Comparison of ENCODE assay signal across 1 cellular context in the genomic region with DNA sequence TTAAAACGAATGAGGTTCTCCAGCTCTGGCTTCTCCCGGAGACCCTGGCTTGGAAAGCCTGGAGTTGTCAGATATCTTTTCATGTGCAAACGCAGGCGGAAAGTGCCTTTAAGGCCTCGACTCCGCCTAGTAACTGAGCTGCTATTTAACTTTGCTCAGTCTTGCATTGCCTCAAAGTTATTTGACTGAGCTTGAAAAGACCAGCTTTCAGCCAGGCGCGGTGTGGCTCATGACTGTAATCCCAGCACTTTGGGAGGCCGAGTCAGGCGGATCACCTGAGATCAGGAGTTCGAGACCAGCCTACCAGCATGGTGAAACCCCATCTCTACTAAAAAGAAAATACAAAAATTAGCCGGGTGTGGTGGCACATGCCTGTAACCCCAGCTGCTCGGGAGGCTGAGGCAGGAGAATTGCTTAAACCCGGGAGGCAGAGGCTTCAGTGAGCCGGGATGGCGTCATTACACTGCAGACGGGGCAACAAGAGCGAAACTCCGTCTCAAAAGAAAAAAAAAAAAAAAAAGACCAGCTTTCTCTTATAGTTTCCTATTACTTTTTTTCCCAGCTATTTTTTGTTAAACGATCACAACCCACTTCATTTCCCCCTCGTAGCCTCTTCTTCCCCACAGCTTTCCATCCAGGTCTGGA.
TF ChIP-seq lines count a peak whose summit lies in the region.

No MANE protein-coding gene starts in this region.

TF ChIP-seq in HepG2, 621 proteins besides CTCF, POLR2A, EP300 and RAD21 (continued from another document and continues in another):
- TF ChIP-seq ZNF382 (CRISPR knock-in tag; IDR thresholded peaks at IDR 0.05; ENCODE audit: borderline replicate concordance), result no peak
- TF ChIP-seq, protein P1, sequence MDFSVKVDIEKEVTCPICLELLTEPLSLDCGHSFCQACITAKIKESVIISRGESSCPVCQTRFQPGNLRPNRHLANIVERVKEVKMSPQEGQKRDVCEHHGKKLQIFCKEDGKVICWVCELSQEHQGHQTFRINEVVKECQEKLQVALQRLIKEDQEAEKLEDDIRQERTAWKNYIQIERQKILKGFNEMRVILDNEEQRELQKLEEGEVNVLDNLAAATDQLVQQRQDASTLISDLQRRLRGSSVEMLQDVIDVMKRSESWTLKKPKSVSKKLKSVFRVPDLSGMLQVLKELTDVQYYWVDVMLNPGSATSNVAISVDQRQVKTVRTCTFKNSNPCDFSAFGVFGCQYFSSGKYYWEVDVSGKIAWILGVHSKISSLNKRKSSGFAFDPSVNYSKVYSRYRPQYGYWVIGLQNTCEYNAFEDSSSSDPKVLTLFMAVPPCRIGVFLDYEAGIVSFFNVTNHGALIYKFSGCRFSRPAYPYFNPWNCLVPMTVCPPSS (IDR thresholded peaks at IDR 0.05), result no peak
- TF ChIP-seq CREB1 (IDR thresholded peaks at IDR 0.05), result no peak
- TF ChIP-seq CREB1 (CRISPR knock-in tag; IDR thresholded peaks at IDR 0.05), result no peak; the same call in 1 of the 2 replicates
- no peak for TF ChIP-seq PLRG1 (conservative IDR thresholded peaks at IDR 0.05)
- TF ChIP-seq EED (CRISPR knock-in tag; IDR thresholded peaks at IDR 0.05), result no peak
- no peak for TF ChIP-seq RBAK (CRISPR knock-in tag; IDR thresholded peaks at IDR 0.05)
- TF ChIP-seq ZNF292 (CRISPR knock-in tag; IDR thresholded peaks at IDR 0.05; ENCODE audit: borderline replicate concordance, low read depth), result peak; percentile 37; the same call in 1 of the 2 replicates
- TF ChIP-seq, protein P2, sequence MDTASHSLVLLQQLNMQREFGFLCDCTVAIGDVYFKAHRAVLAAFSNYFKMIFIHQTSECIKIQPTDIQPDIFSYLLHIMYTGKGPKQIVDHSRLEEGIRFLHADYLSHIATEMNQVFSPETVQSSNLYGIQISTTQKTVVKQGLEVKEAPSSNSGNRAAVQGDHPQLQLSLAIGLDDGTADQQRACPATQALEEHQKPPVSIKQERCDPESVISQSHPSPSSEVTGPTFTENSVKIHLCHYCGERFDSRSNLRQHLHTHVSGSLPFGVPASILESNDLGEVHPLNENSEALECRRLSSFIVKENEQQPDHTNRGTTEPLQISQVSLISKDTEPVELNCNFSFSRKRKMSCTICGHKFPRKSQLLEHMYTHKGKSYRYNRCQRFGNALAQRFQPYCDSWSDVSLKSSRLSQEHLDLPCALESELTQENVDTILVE (CRISPR knock-in tag; IDR thresholded peaks at IDR 0.05), result no peak
- TF ChIP-seq ZNF432 (CRISPR knock-in tag; IDR thresholded peaks at IDR 0.05; ENCODE audit: borderline replicate concordance), result no peak
- no peak for TF ChIP-seq ONECUT2 (CRISPR knock-in tag; IDR thresholded peaks at IDR 0.05)
- TF ChIP-seq SMARCE1 (IDR thresholded peaks at IDR 0.05; ENCODE audit: borderline replicate concordance), result no peak
- TF ChIP-seq RBFOX2 (IDR thresholded peaks at IDR 0.05; ENCODE audit: low read depth, low read length), result no peak
- TF ChIP-seq, protein P3, sequence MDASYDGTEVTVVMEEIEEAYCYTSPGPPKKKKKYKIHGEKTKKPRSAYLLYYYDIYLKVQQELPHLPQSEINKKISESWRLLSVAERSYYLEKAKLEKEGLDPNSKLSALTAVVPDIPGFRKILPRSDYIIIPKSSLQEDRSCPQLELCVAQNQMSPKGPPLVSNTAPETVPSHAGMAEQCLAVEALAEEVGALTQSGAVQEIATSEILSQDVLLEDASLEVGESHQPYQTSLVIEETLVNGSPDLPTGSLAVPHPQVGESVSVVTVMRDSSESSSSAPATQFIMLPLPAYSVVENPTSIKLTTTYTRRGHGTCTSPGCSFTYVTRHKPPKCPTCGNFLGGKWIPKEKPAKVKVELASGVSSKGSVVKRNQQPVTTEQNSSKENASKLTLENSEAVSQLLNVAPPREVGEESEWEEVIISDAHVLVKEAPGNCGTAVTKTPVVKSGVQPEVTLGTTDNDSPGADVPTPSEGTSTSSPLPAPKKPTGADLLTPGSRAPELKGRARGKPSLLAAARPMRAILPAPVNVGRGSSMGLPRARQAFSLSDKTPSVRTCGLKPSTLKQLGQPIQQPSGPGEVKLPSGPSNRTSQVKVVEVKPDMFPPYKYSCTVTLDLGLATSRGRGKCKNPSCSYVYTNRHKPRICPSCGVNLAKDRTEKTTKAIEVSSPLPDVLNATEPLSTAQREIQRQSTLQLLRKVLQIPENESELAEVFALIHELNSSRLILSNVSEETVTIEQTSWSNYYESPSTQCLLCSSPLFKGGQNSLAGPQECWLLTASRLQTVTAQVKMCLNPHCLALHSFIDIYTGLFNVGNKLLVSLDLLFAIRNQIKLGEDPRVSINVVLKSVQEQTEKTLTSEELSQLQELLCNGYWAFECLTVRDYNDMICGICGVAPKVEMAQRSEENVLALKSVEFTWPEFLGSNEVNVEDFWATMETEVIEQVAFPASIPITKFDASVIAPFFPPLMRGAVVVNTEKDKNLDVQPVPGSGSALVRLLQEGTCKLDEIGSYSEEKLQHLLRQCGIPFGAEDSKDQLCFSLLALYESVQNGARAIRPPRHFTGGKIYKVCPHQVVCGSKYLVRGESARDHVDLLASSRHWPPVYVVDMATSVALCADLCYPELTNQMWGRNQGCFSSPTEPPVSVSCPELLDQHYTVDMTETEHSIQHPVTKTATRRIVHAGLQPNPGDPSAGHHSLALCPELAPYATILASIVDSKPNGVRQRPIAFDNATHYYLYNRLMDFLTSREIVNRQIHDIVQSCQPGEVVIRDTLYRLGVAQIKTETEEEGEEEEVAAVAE (CRISPR knock-in tag; IDR thresholded peaks at IDR 0.05; ENCODE audit: borderline replicate concordance), result no peak
- 0 out of 2 replicates have a peak, but pooled peaks have one; percentile 48 for TF ChIP-seq KMT2B (CRISPR knock-in tag; IDR thresholded peaks at IDR 0.05)
- TF ChIP-seq JUN (CRISPR knock-in tag; IDR thresholded peaks at IDR 0.05), result no peak
- TF ChIP-seq ZNF615 (CRISPR knock-in tag; IDR thresholded peaks at IDR 0.05; ENCODE audit: borderline replicate concordance), result no peak
- no peak for TF ChIP-seq ZSCAN31 (CRISPR knock-in tag; IDR thresholded peaks at IDR 0.05; ENCODE audit: low read depth)
- TF ChIP-seq, protein P4, sequence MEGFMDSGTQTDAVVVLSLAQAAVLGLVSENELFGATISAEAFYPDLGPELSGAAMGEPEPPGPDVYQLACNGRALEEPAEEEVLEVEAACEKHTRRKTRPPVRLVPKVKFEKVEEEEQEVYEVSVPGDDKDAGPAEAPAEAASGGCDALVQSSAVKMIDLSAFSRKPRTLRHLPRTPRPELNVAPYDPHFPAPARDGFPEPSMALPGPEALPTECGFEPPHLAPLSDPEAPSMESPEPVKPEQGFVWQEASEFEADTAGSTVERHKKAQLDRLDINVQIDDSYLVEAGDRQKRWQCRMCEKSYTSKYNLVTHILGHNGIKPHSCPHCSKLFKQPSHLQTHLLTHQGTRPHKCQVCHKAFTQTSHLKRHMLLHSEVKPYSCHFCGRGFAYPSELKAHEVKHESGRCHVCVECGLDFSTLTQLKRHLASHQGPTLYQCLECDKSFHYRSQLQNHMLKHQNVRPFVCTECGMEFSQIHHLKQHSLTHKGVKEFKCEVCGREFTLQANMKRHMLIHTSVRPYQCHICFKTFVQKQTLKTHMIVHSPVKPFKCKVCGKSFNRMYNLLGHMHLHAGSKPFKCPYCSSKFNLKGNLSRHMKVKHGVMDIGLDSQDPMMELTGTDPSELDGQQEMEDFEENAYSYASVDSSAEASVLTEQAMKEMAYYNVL (CRISPR knock-in tag; IDR thresholded peaks at IDR 0.05; ENCODE audit: borderline replicate concordance), result peak; percentile 31; the same call in 1 of the 2 replicates
- TF ChIP-seq, protein P5, sequence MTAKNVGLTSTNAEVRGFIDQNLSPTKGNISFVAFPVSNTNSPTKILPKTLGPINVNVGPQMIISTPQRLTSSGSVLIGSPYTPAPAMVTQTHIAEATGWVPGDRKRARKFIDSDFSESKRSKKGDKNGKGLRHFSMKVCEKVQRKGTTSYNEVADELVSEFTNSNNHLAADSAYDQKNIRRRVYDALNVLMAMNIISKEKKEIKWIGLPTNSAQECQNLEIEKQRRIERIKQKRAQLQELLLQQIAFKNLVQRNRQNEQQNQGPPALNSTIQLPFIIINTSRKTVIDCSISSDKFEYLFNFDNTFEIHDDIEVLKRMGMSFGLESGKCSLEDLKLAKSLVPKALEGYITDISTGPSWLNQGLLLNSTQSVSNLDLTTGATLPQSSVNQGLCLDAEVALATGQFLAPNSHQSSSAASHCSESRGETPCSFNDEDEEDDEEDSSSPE (CRISPR knock-in tag; IDR thresholded peaks at IDR 0.05), result peak; percentile 36; the same call in 1 of the 2 replicates
- TF ChIP-seq YY1 (IDR thresholded peaks at IDR 0.05; ENCODE audit: insufficient read depth, insufficient replicate concordance, low read depth, low read length), result no peak
- TF ChIP-seq PAX8 (CRISPR knock-in tag; IDR thresholded peaks at IDR 0.05; ENCODE audit: borderline replicate concordance), result no peak
- no peak for TF ChIP-seq ZNF17 (CRISPR knock-in tag; IDR thresholded peaks at IDR 0.05)
- 0 out of 2 replicates have a peak, but pooled peaks have one; percentile 26 for TF ChIP-seq CREM (IDR thresholded peaks at IDR 0.05)
- no peak for TF ChIP-seq CREM (CRISPR knock-in tag; IDR thresholded peaks at IDR 0.05)
- no peak for TF ChIP-seq KDM5A (IDR thresholded peaks at IDR 0.05; ENCODE audit: borderline replicate concordance, low read length)
- 0 out of 4 replicates have a peak, but pooled peaks of 1 of the 2 experiments have one; percentile 48 for TF ChIP-seq KLF16 (CRISPR knock-in tag; IDR thresholded peaks at IDR 0.05)
- TF ChIP-seq ETV5 (CRISPR knock-in tag; IDR thresholded peaks at IDR 0.05; ENCODE audit: borderline replicate concordance), result no peak
- no peak for TF ChIP-seq ZNF788 (CRISPR knock-in tag; IDR thresholded peaks at IDR 0.05; ENCODE audit: borderline replicate concordance)
- peak; percentile 81; the same call in 1 of the 2 replicates for TF ChIP-seq ZMYM3 (CRISPR knock-in tag; IDR thresholded peaks at IDR 0.05)
- TF ChIP-seq FOXA3 (CRISPR knock-in tag; IDR thresholded peaks at IDR 0.05), result peak; percentile 21; the same call in 1 of the 2 replicates
- 0 out of 2 replicates have a peak, but pooled peaks have one; percentile 30 for TF ChIP-seq KDM3A (CRISPR knock-in tag; IDR thresholded peaks at IDR 0.05; ENCODE audit: low read depth)
- TF ChIP-seq SMYD3 (CRISPR knock-in tag; IDR thresholded peaks at IDR 0.05), result no peak
- TF ChIP-seq, protein P6, sequence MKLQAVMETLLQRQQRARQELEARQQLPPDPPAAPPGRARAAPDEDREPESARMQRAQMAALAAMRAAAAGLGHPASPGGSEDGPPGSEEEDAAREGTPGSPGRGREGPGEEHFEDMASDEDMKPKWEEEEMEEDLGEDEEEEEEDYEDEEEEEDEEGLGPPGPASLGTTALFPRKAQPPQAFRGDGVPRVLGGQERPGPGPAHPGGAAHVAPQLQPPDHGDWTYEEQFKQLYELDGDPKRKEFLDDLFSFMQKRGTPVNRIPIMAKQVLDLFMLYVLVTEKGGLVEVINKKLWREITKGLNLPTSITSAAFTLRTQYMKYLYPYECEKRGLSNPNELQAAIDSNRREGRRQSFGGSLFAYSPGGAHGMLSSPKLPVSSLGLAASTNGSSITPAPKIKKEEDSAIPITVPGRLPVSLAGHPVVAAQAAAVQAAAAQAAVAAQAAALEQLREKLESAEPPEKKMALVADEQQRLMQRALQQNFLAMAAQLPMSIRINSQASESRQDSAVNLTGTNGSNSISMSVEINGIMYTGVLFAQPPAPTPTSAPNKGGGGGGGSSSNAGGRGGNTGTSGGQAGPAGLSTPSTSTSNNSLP (IDR thresholded peaks at IDR 0.05; ENCODE audit: low read depth, low read length), result no peak
- TF ChIP-seq, protein P7, sequence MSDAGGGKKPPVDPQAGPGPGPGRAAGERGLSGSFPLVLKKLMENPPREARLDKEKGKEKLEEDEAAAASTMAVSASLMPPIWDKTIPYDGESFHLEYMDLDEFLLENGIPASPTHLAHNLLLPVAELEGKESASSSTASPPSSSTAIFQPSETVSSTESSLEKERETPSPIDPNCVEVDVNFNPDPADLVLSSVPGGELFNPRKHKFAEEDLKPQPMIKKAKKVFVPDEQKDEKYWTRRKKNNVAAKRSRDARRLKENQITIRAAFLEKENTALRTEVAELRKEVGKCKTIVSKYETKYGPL (CRISPR knock-in tag; IDR thresholded peaks at IDR 0.05), result no peak
- no peak for TF ChIP-seq ATRX (CRISPR knock-in tag; IDR thresholded peaks at IDR 0.05; ENCODE audit: borderline replicate concordance)
- TF ChIP-seq ZNF33B (CRISPR knock-in tag; IDR thresholded peaks at IDR 0.05), result no peak; the same call in 1 of the 2 replicates
- no peak for TF ChIP-seq XRCC5 (optimal IDR thresholded peaks at IDR 0.05; ENCODE audit: low read length)
- no peak for TF ChIP-seq CC2D1A (CRISPR knock-in tag; IDR thresholded peaks at IDR 0.05)
- TF ChIP-seq REXO4 (CRISPR knock-in tag; IDR thresholded peaks at IDR 0.05; ENCODE audit: borderline replicate concordance), result no peak
- TF ChIP-seq ZBTB20 (CRISPR knock-in tag; IDR thresholded peaks at IDR 0.05; ENCODE audit: borderline replicate concordance, low read depth), result no peak
- TF ChIP-seq AGO1 (IDR thresholded peaks at IDR 0.05; ENCODE audit: low read depth, low read length, poor library complexity, severe bottlenecking), result no peak
- TF ChIP-seq, protein P8, sequence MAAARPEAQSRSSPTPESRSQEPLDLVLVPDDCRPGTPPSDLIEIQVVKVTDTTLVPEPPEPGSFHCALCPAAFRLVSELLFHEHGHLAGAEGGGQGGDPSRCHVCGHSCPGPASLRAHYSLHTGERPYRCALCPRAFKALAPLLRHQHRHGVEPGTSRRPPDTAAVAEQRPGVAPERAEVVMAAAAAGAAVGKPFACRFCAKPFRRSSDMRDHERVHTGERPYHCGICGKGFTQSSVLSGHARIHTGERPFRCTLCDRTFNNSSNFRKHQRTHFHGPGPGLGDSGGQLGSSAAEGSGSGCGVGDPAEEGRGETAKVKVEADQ (CRISPR knock-in tag; IDR thresholded peaks at IDR 0.05; ENCODE audit: borderline replicate concordance), result no peak
- TF ChIP-seq TAF1 (CRISPR knock-in tag; IDR thresholded peaks at IDR 0.05), result 0 out of 2 replicates have a peak, but pooled peaks have one; percentile 17
- TF ChIP-seq CBX2 (IDR thresholded peaks at IDR 0.05; ENCODE audit: low read depth, low read length), result no peak
- 0 out of 2 replicates have a peak, but pooled peaks have one; percentile 73 for TF ChIP-seq CBX2 (CRISPR knock-in tag; IDR thresholded peaks at IDR 0.05; ENCODE audit: low read depth)
- 0 out of 2 replicates have a peak, but pooled peaks have one; percentile 43 for TF ChIP-seq MXD4 (CRISPR knock-in tag; IDR thresholded peaks at IDR 0.05)
- TF ChIP-seq ZMYM2 (CRISPR knock-in tag; IDR thresholded peaks at IDR 0.05), result peak; percentile 90
- TF ChIP-seq ZNF446 (CRISPR knock-in tag; IDR thresholded peaks at IDR 0.05), result no peak
- peak; percentile 48 for TF ChIP-seq CEBPG (CRISPR knock-in tag; IDR thresholded peaks at IDR 0.05)
- no peak for TF ChIP-seq ELF1 (CRISPR knock-in tag; IDR thresholded peaks at IDR 0.05)
- peak; percentile 33; the same call in 1 of the 2 replicates for TF ChIP-seq POGZ (CRISPR knock-in tag; IDR thresholded peaks at IDR 0.05)
- TF ChIP-seq MAFF (IDR thresholded peaks at IDR 0.05; ENCODE audit: low read depth, low read length), result no peak
- no peak for TF ChIP-seq SCMH1 (CRISPR knock-in tag; IDR thresholded peaks at IDR 0.05; ENCODE audit: borderline replicate concordance)
- no peak for TF ChIP-seq ZNF552 (CRISPR knock-in tag; IDR thresholded peaks at IDR 0.05; ENCODE audit: borderline replicate concordance)
- TF ChIP-seq MED13 (CRISPR knock-in tag; IDR thresholded peaks at IDR 0.05), result no peak
- TF ChIP-seq CCDC6 (CRISPR knock-in tag; IDR thresholded peaks at IDR 0.05), result no peak
- TF ChIP-seq ZNF253 (CRISPR knock-in tag; IDR thresholded peaks at IDR 0.05; ENCODE audit: borderline replicate concordance), result no peak
- no peak for TF ChIP-seq ZBTB8A (CRISPR knock-in tag; IDR thresholded peaks at IDR 0.05; ENCODE audit: borderline replicate concordance, low read depth)
- TF ChIP-seq ZNF672 (CRISPR knock-in tag; IDR thresholded peaks at IDR 0.05), result no peak
